Comparison of ENCODE assay signal across 12 cellular contexts in the genomic region with DNA sequence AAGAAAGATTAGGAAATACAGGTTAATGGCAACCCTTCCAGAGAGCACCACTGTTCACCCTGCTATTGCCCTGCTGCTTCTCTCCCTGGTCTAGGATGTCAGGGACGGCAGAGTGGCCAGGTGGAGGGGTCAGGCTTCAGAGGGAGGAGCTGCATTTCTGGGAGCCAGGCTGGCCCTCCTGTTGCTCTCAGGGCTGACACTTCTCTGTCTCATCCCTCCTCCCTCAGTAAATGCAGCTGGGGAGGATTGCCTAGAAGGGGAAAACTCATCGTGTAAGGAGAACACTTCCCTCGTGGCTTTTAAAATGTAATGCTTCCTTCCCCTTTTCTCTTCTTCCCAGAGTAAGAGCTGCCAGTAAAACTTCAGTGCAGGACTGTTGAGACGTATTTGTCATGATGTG. TPM values are rescaled to one million over a fixed set of nuclear protein-coding genes. Genes with fewer than 3 reads are reported as not detected.
DNase-seq lines count a peak whose midpoint lies in the region; ATAC-seq and TF ChIP-seq lines count a peak whose summit lies in the region.
"Had no signal": no experiment of that assay in that cellular context is flagged by ENCODE, and none has a peak within 500 bp of the region (broad histone marks: within the 10 kb centered on the region; RNA-seq: fewer than 3 reads in every experiment).

No MANE protein-coding gene starts in this region.

- BruUV-seq in Caco-2 (replicated peaks; lab: Mats Ljungman, UMichigan) = no TSS peak

- DNase-seq in Caco-2 = no peak
- DNase-seq in Kasumi-1 (lab: John Stamatoyannopoulos, UW) = peak; percentile 66 to 80
- DNase-seq in neural progenitor cell (ENCODE audit: low spot score) = peak; percentile 36
- DNase-seq in activated effector memory CD4-positive, alpha-beta T cell treated with Interleukin-2 at 50 U/mL for 16 hours = no peak
- DNase-seq: aorta, NCI-H1694, uterus had no signal

- CTCF ChIA-PET in Caco-2 (lab: Charles Lee) = interaction anchor here (0.6 to 0.7 kb wide), 2 partner anchors 27 to 82 kb away, joined by 3 to 13 read pairs; no protein-coding TSS in a partner anchor

- no peak overlapping the region for H2AFZ ChIP-seq in neural progenitor cell (replicated peaks)

- TF ChIP-seq CTCF in Caco-2 (IDR thresholded peaks at IDR 0.05; ENCODE audit: insufficient read depth in 1 of 2, low read depth in 1 of 2, low read length in 1 of 2, severe bottlenecking in 1 of 2, unreplicated experiment in 1 of 2) = no peak
- no peak for TF ChIP-seq CTCF in neural progenitor cell (IDR thresholded peaks at IDR 0.05)

- no peaks in the 10 kb centered on the region for H3K9me3 Mint-ChIP-seq in Caco-2 (ENCODE audit: unreplicated experiment)
- H3K9me3 Mint-ChIP-seq in dendritic cell treated with granulocyte-macrophage colony-stimulating factor and Interleukin-4, amounts not matched to agents 40 ng/mL and 50 ng/mL, for 4 days = no peaks in the 10 kb centered on the region
- no peaks in the 10 kb centered on the region for H3K9me3 Mint-ChIP-seq in neural progenitor cell

- H3K4me1 ChIP-seq in Caco-2 (peaks cover 47% of the 10 kb centered on the region), neural progenitor cell (peaks cover 73% of the 10 kb centered on the region)

- H3K27ac ChIP-seq in neural progenitor cell = no peak overlapping the region
- H3K27ac ChIP-seq: epithelial cell of prostate, uterus had no signal

- H3K4me3 ChIP-seq in Caco-2 (ENCODE audit: low read depth, low read length) (no peak overlapping the region), neural progenitor cell (no peak overlapping the region)
- H3K4me3 ChIP-seq: uterus had no signal

- POLR2A ChIA-PET in Caco-2 (lab: Charles Lee) = no interaction called here

- H3K4me2 ChIP-seq in neural progenitor cell = peak overlapping the region; percentile 56

- no peak overlapping the region for H3K4me3 Mint-ChIP-seq in Caco-2 (ENCODE audit: unreplicated experiment)
- H3K4me3 Mint-ChIP-seq in dendritic cell treated with granulocyte-macrophage colony-stimulating factor and Interleukin-4, amounts not matched to agents 40 ng/mL and 50 ng/mL, for 4 days = peak overlapping the region; percentile 17
- no peak overlapping the region for H3K4me3 Mint-ChIP-seq in neural progenitor cell

- H3K27ac Mint-ChIP-seq in Caco-2 (ENCODE audit: unreplicated experiment) (peak overlapping the region; percentile 78), neural progenitor cell (no peak overlapping the region)
- peak overlapping the region; percentile 51 for H3K27ac Mint-ChIP-seq in dendritic cell treated with granulocyte-macrophage colony-stimulating factor and Interleukin-4, amounts not matched to agents 40 ng/mL and 50 ng/mL, for 4 days

- H3F3A ChIP-seq in neural progenitor cell (ENCODE audit: low read depth) = peaks cover 16% of the 10 kb centered on the region

- no peaks in the 10 kb centered on the region for H3K36me3 Mint-ChIP-seq in Caco-2 (ENCODE audit: insufficient read depth, unreplicated experiment)
- H3K36me3 Mint-ChIP-seq in dendritic cell treated with granulocyte-macrophage colony-stimulating factor and Interleukin-4, amounts not matched to agents 40 ng/mL and 50 ng/mL, for 4 days (ENCODE audit: low read depth) = peaks cover 38% of the 10 kb centered on the region
- H3K36me3 Mint-ChIP-seq in neural progenitor cell = no peaks in the 10 kb centered on the region

- peaks cover 66% of the 10 kb centered on the region for H4K20me1 ChIP-seq in neural progenitor cell (ENCODE audit: low read depth)

- intact Hi-C loops in Caco-2 (cut with micrococcal nuclease; ENCODE audit: unreplicated experiment) = loop anchor here (2.0 kb wide), 2 partner anchors 17 to 19 kb away; no protein-coding TSS in a partner anchor
- intact Hi-C loops in dendritic cell treated with granulocyte-macrophage colony-stimulating factor and Interleukin-4, amounts not matched to agents 40 ng/mL and 50 ng/mL, for 4 days (cut with micrococcal nuclease) = no loop called here

- H3K36me3 ChIP-seq in Caco-2 (ENCODE audit: control insufficient read depth, insufficient read depth, low read length) (no peaks in the 10 kb centered on the region), neural progenitor cell (no peaks in the 10 kb centered on the region)
- H3K36me3 ChIP-seq: uterus had no signal

- peaks cover 59% of the 10 kb centered on the region for H3K4me1 Mint-ChIP-seq in Caco-2 (ENCODE audit: low read depth, unreplicated experiment)
- peaks cover 99% of the 10 kb centered on the region for H3K4me1 Mint-ChIP-seq in dendritic cell treated with granulocyte-macrophage colony-stimulating factor and Interleukin-4, amounts not matched to agents 40 ng/mL and 50 ng/mL, for 4 days (ENCODE audit: low read depth)
- H3K4me1 Mint-ChIP-seq in neural progenitor cell = peaks cover 58% of the 10 kb centered on the region

- H3K79me2 ChIP-seq in neural progenitor cell (ENCODE audit: low read depth) = peaks cover 60% of the 10 kb centered on the region

- no peaks in the 10 kb centered on the region for H3K27me3 ChIP-seq in Caco-2 (replicated peaks; ENCODE audit: control insufficient read depth, insufficient read depth, low read length)
- no peaks in the 10 kb centered on the region for H3K27me3 ChIP-seq in neural progenitor cell
- H3K27me3 ChIP-seq: uterus had no signal

- no peak overlapping the region for H3K9ac ChIP-seq in neural progenitor cell

- no peaks in the 10 kb centered on the region for H3K27me3 Mint-ChIP-seq in Caco-2 (ENCODE audit: insufficient read depth, unreplicated experiment)
- no peaks in the 10 kb centered on the region for H3K27me3 Mint-ChIP-seq in dendritic cell treated with granulocyte-macrophage colony-stimulating factor and Interleukin-4, amounts not matched to agents 40 ng/mL and 50 ng/mL, for 4 days
- peaks cover 2% of the 10 kb centered on the region for H3K27me3 Mint-ChIP-seq in neural progenitor cell (ENCODE audit: insufficient read depth, low read depth)

- no peaks in the 10 kb centered on the region for H3K9me3 ChIP-seq in Caco-2
- H3K9me3 ChIP-seq in neural progenitor cell (ENCODE audit: low read depth) = no peaks in the 10 kb centered on the region
- H3K9me3 ChIP-seq: uterus had no signal

- ATAC-seq in GM21619 (IDR thresholded peaks at IDR 0.05; ENCODE audit: unreplicated experiment) (no peak), HG02981 (IDR thresholded peaks at IDR 0.05; ENCODE audit: unreplicated experiment) (no peak)

RNA-seq across cellular contexts. Expression of a gene that starts 20.8 kb away (rescaled TPM):
- 16.6 and 21.5 TPM in 2 replicates for total RNA-seq in Caco-2 (2022)
- total RNA-seq in neural progenitor cell (ENCODE audit: low replicate concordance) = 6.3 and 9.2 TPM in 2 replicates

RNA-seq across cellular contexts. Expression of a gene that starts 57.5 kb away (rescaled TPM):
- total RNA-seq in Caco-2 (2022) (0.56 and 0.82 TPM in 2 replicates), neural progenitor cell (ENCODE audit: low replicate concordance) (8.6 and 19.7 TPM in 2 replicates)
- total RNA-seq: aorta, posterior vena cava, uterus had no signal

Comparison
In these comparisons a context has a peak if more than half of its experiments do, and no peak if none do; other contexts are left out.
1. DNase-seq: peak in Kasumi-1 (2 of 2) and neural progenitor cell (single experiment); none in Caco-2 (0 of 2) and activated effector memory CD4-positive, alpha-beta T cell treated with Interleukin-2 at 50 U/mL for 16 hours (single experiment).